In the genomic region with DNA sequence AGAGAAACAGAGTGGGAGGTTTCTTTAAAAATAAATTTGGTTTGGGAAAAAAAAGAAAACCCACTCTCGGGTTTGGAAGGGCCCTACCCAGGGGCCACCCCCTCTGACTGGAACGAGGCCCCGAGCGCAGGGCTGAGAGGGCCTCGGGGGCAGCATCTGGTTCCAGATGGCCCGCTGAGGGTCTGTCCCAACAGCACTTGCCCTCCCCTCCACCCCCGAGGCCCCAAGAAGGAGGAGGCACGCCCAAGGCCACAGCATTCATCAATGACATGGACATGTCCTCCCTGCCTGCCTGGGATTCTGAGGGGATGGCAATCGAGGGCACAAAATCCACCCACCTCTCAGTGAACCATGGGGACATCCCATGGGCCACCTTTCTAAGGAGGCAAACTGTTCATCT, we compare ENCODE assay signal across 1 cellular context.
TF ChIP-seq lines count a peak whose summit lies in the region.

No MANE protein-coding gene starts in this region.

TF ChIP-seq in HepG2, 621 proteins besides CTCF, POLR2A, EP300 and RAD21 (continued from another document):
- TF ChIP-seq ZEB1 (IDR thresholded peaks at IDR 0.05; ENCODE audit: insufficient replicate concordance, low read depth): no peak
- TF ChIP-seq, protein P1, sequence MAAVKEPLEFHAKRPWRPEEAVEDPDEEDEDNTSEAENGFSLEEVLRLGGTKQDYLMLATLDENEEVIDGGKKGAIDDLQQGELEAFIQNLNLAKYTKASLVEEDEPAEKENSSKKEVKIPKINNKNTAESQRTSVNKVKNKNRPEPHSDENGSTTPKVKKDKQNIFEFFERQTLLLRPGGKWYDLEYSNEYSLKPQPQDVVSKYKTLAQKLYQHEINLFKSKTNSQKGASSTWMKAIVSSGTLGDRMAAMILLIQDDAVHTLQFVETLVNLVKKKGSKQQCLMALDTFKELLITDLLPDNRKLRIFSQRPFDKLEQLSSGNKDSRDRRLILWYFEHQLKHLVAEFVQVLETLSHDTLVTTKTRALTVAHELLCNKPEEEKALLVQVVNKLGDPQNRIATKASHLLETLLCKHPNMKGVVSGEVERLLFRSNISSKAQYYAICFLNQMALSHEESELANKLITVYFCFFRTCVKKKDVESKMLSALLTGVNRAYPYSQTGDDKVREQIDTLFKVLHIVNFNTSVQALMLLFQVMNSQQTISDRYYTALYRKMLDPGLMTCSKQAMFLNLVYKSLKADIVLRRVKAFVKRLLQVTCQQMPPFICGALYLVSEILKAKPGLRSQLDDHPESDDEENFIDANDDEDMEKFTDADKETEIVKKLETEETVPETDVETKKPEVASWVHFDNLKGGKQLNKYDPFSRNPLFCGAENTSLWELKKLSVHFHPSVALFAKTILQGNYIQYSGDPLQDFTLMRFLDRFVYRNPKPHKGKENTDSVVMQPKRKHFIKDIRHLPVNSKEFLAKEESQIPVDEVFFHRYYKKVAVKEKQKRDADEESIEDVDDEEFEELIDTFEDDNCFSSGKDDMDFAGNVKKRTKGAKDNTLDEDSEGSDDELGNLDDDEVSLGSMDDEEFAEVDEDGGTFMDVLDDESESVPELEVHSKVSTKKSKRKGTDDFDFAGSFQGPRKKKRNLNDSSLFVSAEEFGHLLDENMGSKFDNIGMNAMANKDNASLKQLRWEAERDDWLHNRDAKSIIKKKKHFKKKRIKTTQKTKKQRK (IDR thresholded peaks at IDR 0.05; ENCODE audit: low read length): no peak
- no peak for TF ChIP-seq ZNF766 (CRISPR knock-in tag; IDR thresholded peaks at IDR 0.05; ENCODE audit: borderline replicate concordance)
- TF ChIP-seq, protein P2, sequence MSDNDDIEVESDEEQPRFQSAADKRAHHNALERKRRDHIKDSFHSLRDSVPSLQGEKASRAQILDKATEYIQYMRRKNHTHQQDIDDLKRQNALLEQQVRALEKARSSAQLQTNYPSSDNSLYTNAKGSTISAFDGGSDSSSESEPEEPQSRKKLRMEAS (IDR thresholded peaks at IDR 0.05): no peak
- TF ChIP-seq, protein P3, sequence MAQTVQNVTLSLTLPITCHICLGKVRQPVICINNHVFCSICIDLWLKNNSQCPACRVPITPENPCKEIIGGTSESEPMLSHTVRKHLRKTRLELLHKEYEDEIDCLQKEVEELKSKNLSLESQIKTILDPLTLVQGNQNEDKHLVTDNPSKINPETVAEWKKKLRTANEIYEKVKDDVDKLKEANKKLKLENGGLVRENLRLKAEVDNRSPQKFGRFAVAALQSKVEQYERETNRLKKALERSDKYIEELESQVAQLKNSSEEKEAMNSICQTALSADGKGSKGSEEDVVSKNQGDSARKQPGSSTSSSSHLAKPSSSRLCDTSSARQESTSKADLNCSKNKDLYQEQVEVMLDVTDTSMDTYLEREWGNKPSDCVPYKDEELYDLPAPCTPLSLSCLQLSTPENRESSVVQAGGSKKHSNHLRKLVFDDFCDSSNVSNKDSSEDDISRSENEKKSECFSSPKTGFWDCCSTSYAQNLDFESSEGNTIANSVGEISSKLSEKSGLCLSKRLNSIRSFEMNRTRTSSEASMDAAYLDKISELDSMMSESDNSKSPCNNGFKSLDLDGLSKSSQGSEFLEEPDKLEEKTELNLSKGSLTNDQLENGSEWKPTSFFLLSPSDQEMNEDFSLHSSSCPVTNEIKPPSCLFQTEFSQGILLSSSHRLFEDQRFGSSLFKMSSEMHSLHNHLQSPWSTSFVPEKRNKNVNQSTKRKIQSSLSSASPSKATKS (CRISPR knock-in tag; IDR thresholded peaks at IDR 0.05): no peak
- TF ChIP-seq TBL1XR1 (IDR thresholded peaks at IDR 0.05; ENCODE audit: borderline replicate concordance, low read length, partially characterized antibody): no peak
- TF ChIP-seq ZNF264 (CRISPR knock-in tag; IDR thresholded peaks at IDR 0.05): no peak
- TF ChIP-seq, protein P4, sequence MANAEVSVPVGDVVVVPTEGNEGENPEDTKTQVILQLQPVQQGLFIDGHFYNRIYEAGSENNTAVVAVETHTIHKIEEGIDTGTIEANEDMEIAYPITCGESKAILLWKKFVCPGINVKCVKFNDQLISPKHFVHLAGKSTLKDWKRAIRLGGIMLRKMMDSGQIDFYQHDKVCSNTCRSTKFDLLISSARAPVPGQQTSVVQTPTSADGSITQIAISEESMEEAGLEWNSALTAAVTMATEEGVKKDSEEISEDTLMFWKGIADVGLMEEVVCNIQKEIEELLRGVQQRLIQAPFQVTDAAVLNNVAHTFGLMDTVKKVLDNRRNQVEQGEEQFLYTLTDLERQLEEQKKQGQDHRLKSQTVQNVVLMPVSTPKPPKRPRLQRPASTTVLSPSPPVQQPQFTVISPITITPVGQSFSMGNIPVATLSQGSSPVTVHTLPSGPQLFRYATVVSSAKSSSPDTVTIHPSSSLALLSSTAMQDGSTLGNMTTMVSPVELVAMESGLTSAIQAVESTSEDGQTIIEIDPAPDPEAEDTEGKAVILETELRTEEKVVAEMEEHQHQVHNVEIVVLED (CRISPR knock-in tag; IDR thresholded peaks at IDR 0.05; ENCODE audit: borderline replicate concordance): no peak
- TF ChIP-seq FOXM1 (CRISPR knock-in tag; IDR thresholded peaks at IDR 0.05): no peak
- TF ChIP-seq, protein P5, sequence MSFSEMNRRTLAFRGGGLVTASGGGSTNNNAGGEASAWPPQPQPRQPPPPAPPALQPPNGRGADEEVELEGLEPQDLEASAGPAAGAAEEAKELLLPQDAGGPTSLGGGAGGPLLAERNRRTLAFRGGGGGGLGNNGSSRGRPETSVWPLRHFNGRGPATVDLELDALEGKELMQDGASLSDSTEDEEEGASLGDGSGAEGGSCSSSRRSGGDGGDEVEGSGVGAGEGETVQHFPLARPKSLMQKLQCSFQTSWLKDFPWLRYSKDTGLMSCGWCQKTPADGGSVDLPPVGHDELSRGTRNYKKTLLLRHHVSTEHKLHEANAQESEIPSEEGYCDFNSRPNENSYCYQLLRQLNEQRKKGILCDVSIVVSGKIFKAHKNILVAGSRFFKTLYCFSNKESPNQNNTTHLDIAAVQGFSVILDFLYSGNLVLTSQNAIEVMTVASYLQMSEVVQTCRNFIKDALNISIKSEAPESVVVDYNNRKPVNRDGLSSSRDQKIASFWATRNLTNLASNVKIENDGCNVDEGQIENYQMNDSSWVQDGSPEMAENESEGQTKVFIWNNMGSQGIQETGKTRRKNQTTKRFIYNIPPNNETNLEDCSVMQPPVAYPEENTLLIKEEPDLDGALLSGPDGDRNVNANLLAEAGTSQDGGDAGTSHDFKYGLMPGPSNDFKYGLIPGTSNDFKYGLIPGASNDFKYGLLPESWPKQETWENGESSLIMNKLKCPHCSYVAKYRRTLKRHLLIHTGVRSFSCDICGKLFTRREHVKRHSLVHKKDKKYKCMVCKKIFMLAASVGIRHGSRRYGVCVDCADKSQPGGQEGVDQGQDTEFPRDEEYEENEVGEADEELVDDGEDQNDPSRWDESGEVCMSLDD (CRISPR knock-in tag; IDR thresholded peaks at IDR 0.05; ENCODE audit: borderline replicate concordance): no peak
- TF ChIP-seq ZNF333 (CRISPR knock-in tag; IDR thresholded peaks at IDR 0.05; ENCODE audit: borderline replicate concordance): no peak
